In genomic region chr5:107680799-107681198, GRCh38 we compare ENCODE assay signal across 24 cellular contexts. TPM values are rescaled to one million over a fixed set of nuclear protein-coding genes. Genes with fewer than 3 reads are reported as not detected.
A peak's percentile ranks its signal among the peaks of the same experiment; 100 is the strongest.
DNase-seq lines count a peak whose midpoint lies in the region; FAIRE-seq and TF ChIP-seq lines count a peak whose summit lies in the region.
"Had no signal": no experiment of that assay in that cellular context is flagged by ENCODE, and none has a peak within 500 bp of the region (broad histone marks: within the 10 kb centered on the region; RNA-seq: fewer than 3 reads in every experiment).

No MANE protein-coding gene starts in this region.

- no peaks in the 10 kb centered on the region for H3K79me2 ChIP-seq in endothelial cell of umbilical vein (ENCODE audit: control insufficient read depth, insufficient read depth, low read length)
- no peaks in the 10 kb centered on the region for H3K79me2 ChIP-seq in OCI-LY7 (ENCODE audit: insufficient read depth, low read depth, low read length)

- no peak overlapping the region for H3K9ac ChIP-seq in endothelial cell of umbilical vein (replicated peaks; ENCODE audit: extremely low read depth, insufficient read depth, low read length)
- H3K9ac ChIP-seq: BLaER1 treated with 17β-estradiol and CSF1 and Interleukin-3, amounts not matched to agents 10 nM and 100 nM had no signal

- POLR2A ChIA-PET in endothelial cell of umbilical vein (lab: Charles Lee) (no interaction called here), OCI-LY7 (lab: Charles Lee) (interaction anchor here (0.8 kb wide), 1 partner anchor 75 kb away, joined by 5 read pairs; no protein-coding TSS in a partner anchor)

- TF ChIP-seq POLR2A in endothelial cell of umbilical vein (IDR thresholded peaks at IDR 0.05; ENCODE audit: low read depth, low read length), result no peak

- dilution Hi-C loops in endothelial cell of umbilical vein (cut with MboI; ENCODE audit: extremely low pct_ligation_motif_present, low sequenced_read_pairs), result no loop called here

- no TSS peak for BruUV-seq in endothelial cell of umbilical vein (replicated peaks; lab: Mats Ljungman, UMichigan)
- BruUV-seq in OCI-LY7 (replicated peaks; lab: Mats Ljungman, UMichigan), result no TSS peak

- CTCF ChIA-PET in endothelial cell of umbilical vein (lab: Charles Lee) (interaction anchor here (1.0 to 1.5 kb wide), 2 partner anchors 8 to 413 kb away, joined by 3 read pairs; no protein-coding TSS in a partner anchor), OCI-LY7 (lab: Charles Lee; ENCODE audit: unreplicated experiment) (no interaction called here)

- no peak overlapping the region for H3K4me2 ChIP-seq in endothelial cell of umbilical vein (ENCODE audit: insufficient read depth, low read length)
- H3K4me2 ChIP-seq in OCI-LY7 (ENCODE audit: low read length), result no peak overlapping the region
- H3K4me2 ChIP-seq: A549; BLaER1 treated with 17β-estradiol and CSF1 and Interleukin-3, amounts not matched to agents 10 nM and 100 nM had no signal

- no peaks in the 10 kb centered on the region for H3K27me3 ChIP-seq in endothelial cell of umbilical vein (ENCODE audit: control insufficient read depth in 2 of 2, insufficient read depth in 2 of 2, low read length in 2 of 2)
- H3K27me3 ChIP-seq: BE2C; BLaER1 treated with 17β-estradiol and CSF1 and Interleukin-3, amounts not matched to agents 10 nM and 100 nM had no signal

- DNase-seq in SIG-M5 treated with dmso at 0.1 percent for 504 hours (lab: John Stamatoyannopoulos, UW; ENCODE audit: unreplicated experiment), result peak; percentile 19
- no peak for DNase-seq in SIG-M5 (lab: John Stamatoyannopoulos, UW)
- peak; percentile 16 for DNase-seq in OCI-M1 (lab: John Stamatoyannopoulos, UW)
- no peak for DNase-seq in endothelial cell of umbilical vein (ENCODE audit: low read depth, low spot score)
- DNase-seq in OCI-LY7 (ENCODE audit: low spot score), result no peak
- no peak for DNase-seq in NCI-H2196 treated with DMSO at 0.1 percent for 48 hours (lab: John Stamatoyannopoulos, UW; ENCODE audit: unreplicated experiment)
- DNase-seq in KG1 (lab: John Stamatoyannopoulos, UW), result no peak
- DNase-seq: 8988T; ACHN; AML-193; BE2C; Calu3; CD4-positive, alpha-beta memory T cell; COR-L47; DMS79 treated with DMSO at 0.1 percent for 48 hours; GF-D8; GOT3; HFFc6 had no signal

- FAIRE-seq in endothelial cell of umbilical vein (lab: Jason Lieb, UNC), result peak; percentile 18
- FAIRE-seq: A549, GM12891, GM18507, H54 had no signal

- H3K9me1 ChIP-seq in endothelial cell of umbilical vein (replicated peaks; ENCODE audit: control insufficient read depth, extremely low read depth, insufficient read depth, low read length), result no peaks in the 10 kb centered on the region

- H2AFZ ChIP-seq in endothelial cell of umbilical vein (ENCODE audit: low read depth, low read length), result no peak overlapping the region
- H2AFZ ChIP-seq in OCI-LY7 (ENCODE audit: low read length), result no peak overlapping the region

- no peaks in the 10 kb centered on the region for H3K9me3 ChIP-seq in endothelial cell of umbilical vein (replicated peaks; ENCODE audit: control insufficient read depth, insufficient read depth, low read length)
- no peaks in the 10 kb centered on the region for H3K9me3 ChIP-seq in OCI-LY7 (ENCODE audit: low read length)
- H3K9me3 ChIP-seq: A549; BE2C; BLaER1 treated with 17β-estradiol and CSF1 and Interleukin-3, amounts not matched to agents 10 nM and 100 nM; HAP-1 had no signal

- H3K4me3 ChIP-seq in endothelial cell of umbilical vein (replicated peaks in 1 of 3; ENCODE audit: insufficient read depth in 1 of 3, low read depth in 1 of 3, low read length in 3 of 3) (no peak overlapping the region), OCI-LY7 (ENCODE audit: low read depth, low read length, poor library complexity, severe bottlenecking) (no peak overlapping the region)
- H3K4me3 ChIP-seq: A549; BLaER1 treated with 17β-estradiol and CSF1 and Interleukin-3, amounts not matched to agents 10 nM and 100 nM; HAP-1 had no signal

- no peaks in the 10 kb centered on the region for H4K20me1 ChIP-seq in endothelial cell of umbilical vein (replicated peaks; ENCODE audit: control insufficient read depth, extremely low read depth, insufficient read depth, low read length)
- H4K20me1 ChIP-seq in OCI-LY7 (ENCODE audit: insufficient read depth, low read length), result no peaks in the 10 kb centered on the region
- H4K20me1 ChIP-seq: BLaER1 treated with 17β-estradiol and CSF1 and Interleukin-3, amounts not matched to agents 10 nM and 100 nM had no signal

- intact Hi-C loops in endothelial cell of umbilical vein (cut with micrococcal nuclease) (no loop called here), OCI-LY7 (cut with micrococcal nuclease; ENCODE audit: unreplicated experiment) (no loop called here)

- H3K36me3 ChIP-seq in endothelial cell of umbilical vein (ENCODE audit: control insufficient read depth in 2 of 2, extremely low read depth in 1 of 2, insufficient read depth in 2 of 2, low read length in 2 of 2) (no peaks in the 10 kb centered on the region), OCI-LY7 (ENCODE audit: insufficient read depth, low read length) (no peaks in the 10 kb centered on the region)
- H3K36me3 ChIP-seq: BE2C; BLaER1 treated with 17β-estradiol and CSF1 and Interleukin-3, amounts not matched to agents 10 nM and 100 nM; HAP-1 had no signal

- TF ChIP-seq CTCF in endothelial cell of umbilical vein (IDR thresholded peaks at IDR 0.05; ENCODE audit: extremely low read depth in 1 of 2, insufficient read depth in 1 of 2, low read depth in 1 of 2, low read length in 2 of 2), result no peak
- TF ChIP-seq CTCF in OCI-LY7 (conservative IDR thresholded peaks at IDR 0.05; ENCODE audit: low read length), result no peak

- no peaks in the 10 kb centered on the region for H3K9me2 ChIP-seq in OCI-LY7 (ENCODE audit: insufficient read depth, low read length)

- H3K4me1 ChIP-seq in endothelial cell of umbilical vein (ENCODE audit: control insufficient read depth, extremely low read depth, insufficient read depth, low read length) (no peaks in the 10 kb centered on the region), OCI-LY7 (ENCODE audit: insufficient read depth, low read length, poor library complexity, severe bottlenecking) (no peaks in the 10 kb centered on the region)
- H3K4me1 ChIP-seq: A549; BLaER1 treated with 17β-estradiol and CSF1 and Interleukin-3, amounts not matched to agents 10 nM and 100 nM; HAP-1 had no signal

- H3K27ac ChIP-seq in endothelial cell of umbilical vein (ENCODE audit: insufficient read depth, low read depth, low read length) (no peak overlapping the region), OCI-LY7 (ENCODE audit: low read depth, low read length, poor library complexity, severe bottlenecking) (no peak overlapping the region)
- H3K27ac ChIP-seq: A549; BLaER1 treated with 17β-estradiol and CSF1 and Interleukin-3, amounts not matched to agents 10 nM and 100 nM had no signal

TF ChIP-seq in endothelial cell of umbilical vein, 7 proteins besides CTCF, POLR2A, EP300 and RAD21:
- TF ChIP-seq POLR2AphosphoS5 (IDR thresholded peaks at IDR 0.05; ENCODE audit: insufficient read depth, low read depth, low read length), result no peak
TF ChIP-seq in endothelial cell of umbilical vein: peak in this region for 0.

RNA-seq across cellular contexts. Expression of gene EFNA5, which starts 10.1 kb away (rescaled TPM):
- 22.1 and 22.6 TPM in 2 replicates for total RNA-seq in endothelial cell of umbilical vein
- 9.9 and 13.6 TPM in 2 replicates for polyA plus RNA-seq in endothelial cell of umbilical vein
- polyA plus RNA-seq in endothelial cell of umbilical vein (2011; cell fraction: cytosol; rRNA removed), result 7.1 and 8.8 TPM in 2 replicates
- polyA plus RNA-seq in endothelial cell of umbilical vein (2011; cell fraction: nucleus; rRNA removed), result 14.3 and 17.1 TPM in 2 replicates
- polyA plus RNA-seq in endothelial cell of umbilical vein (2012), result 6.3 and 10.6 TPM in 2 replicates
- polyA minus RNA-seq in endothelial cell of umbilical vein, result 30.5 and 31.4 TPM in 2 replicates
- polyA minus RNA-seq in endothelial cell of umbilical vein (2011; cell fraction: cytosol; rRNA and poly(A)+ RNA removed), result 8.0 TPM
- 44.3 and 44.4 TPM in 2 replicates for polyA minus RNA-seq in endothelial cell of umbilical vein (2011; cell fraction: nucleus; rRNA and poly(A)+ RNA removed)
- 1.1 and 2.1 TPM in 2 replicates for total RNA-seq in OCI-LY7 (2014; rRNA removed; shearing (Covaris generic))
- total RNA-seq in OCI-LY7 (2022), result 3.1 and 3.6 TPM in 2 replicates
- total RNA-seq: CD4-positive, alpha-beta memory T cell had no signal
- polyA plus RNA-seq: CD4-positive, alpha-beta memory T cell had no signal

Comparison
In these comparisons a context has a peak if more than half of its experiments do, and no peak if none do; other contexts are left out.
1. DNase-seq: peak in SIG-M5 treated with dmso at 0.1 percent for 504 hours (single experiment) and OCI-M1 (single experiment); none in SIG-M5 (single experiment), endothelial cell of umbilical vein (single experiment), OCI-LY7 (single experiment), NCI-H2196 treated with DMSO at 0.1 percent for 48 hours (single experiment) and KG1 (single experiment).